In genomic region chr17:9020824-9021157, GRCh38 we compare ENCODE assay signal across 8 cellular contexts. TPM values are rescaled to one million over a fixed set of nuclear protein-coding genes. Genes with fewer than 3 reads are reported as not detected.
DNase-seq lines count a peak whose midpoint lies in the region; ATAC-seq and TF ChIP-seq lines count a peak whose summit lies in the region.

No MANE protein-coding gene starts in this region.

- H3K4me3 Mint-ChIP-seq in natural killer cell: peak overlapping the region; percentile 57

- peak overlapping the region; percentile 44 for H3K27ac ChIP-seq in caudate nucleus (ENCODE audit: low read depth, low read length)

- ATAC-seq in HG02884 (IDR thresholded peaks at IDR 0.05; ENCODE audit: unreplicated experiment): peak; percentile 12
- ATAC-seq in natural killer cell: no peak

- peak overlapping the region; percentile 54 for H3K4me3 ChIP-seq in AG10803 (ENCODE audit: low read length)

- no peak for TF ChIP-seq CTCF in AG10803 (conservative IDR thresholded peaks at IDR 0.05; ENCODE audit: low read length)
- no peak for TF ChIP-seq CTCF in natural killer cell (IDR thresholded peaks at IDR 0.05)

- no peaks in the 10 kb centered on the region for H3K9me3 Mint-ChIP-seq in natural killer cell

- intact Hi-C loops in natural killer cell (cut with micrococcal nuclease): loop anchor here (10.0 kb wide), 1 partner anchor 56 kb away; the partner anchor contains the start of gene PIK3R5

- no peak overlapping the region for H3K27ac Mint-ChIP-seq in natural killer cell

- no peak for DNase-seq in AG10803 (ENCODE audit: low read depth)
- DNase-seq in caudate nucleus (lab: John Stamatoyannopoulos, UW): no peak
- DNase-seq in natural killer cell: no peak
- DNase-seq in NCI-H446 treated with DMSO at 0.1 percent for 48 hours (lab: John Stamatoyannopoulos, UW): no peak
- no peak for DNase-seq in amygdala (lab: John Stamatoyannopoulos, UW)
- DNase-seq in activated CD4-positive, alpha-beta T cell treated with anti-CD3 and anti-CD28 coated beads, Interleukin-2, amount 50 U/mL, for 48 hours: no peak
- DNase-seq in NCI-H1436 treated with DMSO at 0.1 percent for 48 hours (lab: John Stamatoyannopoulos, UW): no peak

- H3K36me3 Mint-ChIP-seq in natural killer cell: no peaks in the 10 kb centered on the region

- H3K27me3 Mint-ChIP-seq in natural killer cell (ENCODE audit: low read depth in 2 of 2): peaks cover 34 to 47% of the 10 kb centered on the region in 2 donors

- H3K4me1 Mint-ChIP-seq in natural killer cell: peaks cover 4 to 6% of the 10 kb centered on the region in 2 donors

RNA-seq across cellular contexts. Expression of gene NTN1, which starts 0.5 kb away (rescaled TPM):
- under 1 TPM; 0.12 to 0.15 (median 0.14) TPM for total RNA-seq in natural killer cell

RNA-seq across cellular contexts. Expression of gene PIK3R5, which starts 55.3 kb away (rescaled TPM):
- total RNA-seq in natural killer cell: 100 to 1,000 TPM; 254 to 364 (median 348) TPM
